In genomic region chr19:4638828-4639530, GRCh38 we compare ENCODE assay signal across 8 cellular contexts. TPM values are rescaled to one million over a fixed set of nuclear protein-coding genes. Genes with fewer than 3 reads are reported as not detected.
DNase-seq lines count a peak whose midpoint lies in the region; ATAC-seq and TF ChIP-seq lines count a peak whose summit lies in the region.

Gene TNFAIP8L1 (plus strand): TSS chr19:4639516. CDS start chr19:4651870, 12,354 bp downstream.

- H3K27me3 ChIP-seq in H7 (ENCODE audit: control insufficient read depth, insufficient read depth, low read length): peaks cover 7% of the 10 kb centered on the region

- H3K27me3 Mint-ChIP-seq in nephron progenitor cell (ENCODE audit: low read depth, poor library complexity): peaks cover 17% of the 10 kb centered on the region

- peak; percentile 91 for ATAC-seq in stimulated activated naive CD8-positive, alpha-beta T cell treated with anti-CD3 and anti-CD28 coated beads, Interleukin-15, Interleukin-2, amounts not matched to agents 100 U/mL and 50 U/mL, for 24 hours

- H3K27ac Mint-ChIP-seq in nephron progenitor cell: peak within 1 kb of the TSS; percentile 72

- DNase-seq in EH (ENCODE audit: low read depth) (peak; percentile 93), H7 (peak; percentile 100), M059J (ENCODE audit: low read depth) (peak; percentile 88), SHP77 (lab: John Stamatoyannopoulos, UW) (peak; percentile 90 to 93), fibroblast of the aortic adventitia (ENCODE audit: low read depth) (peak; percentile 92), nephron progenitor cell (peak; percentile 100)
- peak; percentile 97 for DNase-seq in activated effector memory CD4-positive, alpha-beta T cell treated with Interleukin-2 at 50 U/mL for 16 hours
- peak; percentile 100 for DNase-seq in stimulated activated naive CD8-positive, alpha-beta T cell treated with anti-CD3 and anti-CD28 coated beads, Interleukin-15, Interleukin-2, amounts not matched to agents 100 U/mL and 50 U/mL, for 24 hours

- TF ChIP-seq CTCF in fibroblast of the aortic adventitia (IDR thresholded peaks at IDR 0.05; ENCODE audit: insufficient read depth, low read length) (no peak), nephron progenitor cell (IDR thresholded peaks at IDR 0.05) (no peak)

- H3K4me3 ChIP-seq in H7 (ENCODE audit: insufficient read depth, low read depth, low read length) (peak within 1 kb of the TSS; percentile 76), fibroblast of the aortic adventitia (ENCODE audit: low read depth, low read length) (peak within 1 kb of the TSS; percentile 80)

- no peaks in the 10 kb centered on the region for H3K36me3 ChIP-seq in H7 (replicated peaks; ENCODE audit: control insufficient read depth, insufficient read depth, low read length)

- peak within 1 kb of the TSS; percentile 92 for H3K4me3 Mint-ChIP-seq in nephron progenitor cell

- peaks cover 14% of the 10 kb centered on the region for H3K4me1 Mint-ChIP-seq in nephron progenitor cell

- H3K36me3 Mint-ChIP-seq in nephron progenitor cell (ENCODE audit: low read depth): no peaks in the 10 kb centered on the region

- H3K9me3 Mint-ChIP-seq in nephron progenitor cell: no peaks in the 10 kb centered on the region

RNA-seq across cellular contexts. Expression of gene TNFAIP8L1, which starts in this region (rescaled TPM):
- 9.4 and 11.1 TPM in 2 replicates for total RNA-seq in H7 (2014; rRNA removed; shearing (Covaris generic))
- total RNA-seq in M059J (2014; rRNA removed; shearing (Covaris generic)): 2.7 and 3.3 TPM in 2 replicates
- total RNA-seq in fibroblast of the aortic adventitia (ENCODE audit: low replicate concordance): 1.1 and 2.3 TPM in 2 replicates

Comparison
In these comparisons a context has a peak if more than half of its experiments do, and no peak if none do; other contexts are left out.
1. Peak in every context shown above with its lines: DNase-seq, ATAC-seq and H3K4me3 ChIP-seq.